Comparison of ENCODE assay signal across 8 cellular contexts in the genomic region with DNA sequence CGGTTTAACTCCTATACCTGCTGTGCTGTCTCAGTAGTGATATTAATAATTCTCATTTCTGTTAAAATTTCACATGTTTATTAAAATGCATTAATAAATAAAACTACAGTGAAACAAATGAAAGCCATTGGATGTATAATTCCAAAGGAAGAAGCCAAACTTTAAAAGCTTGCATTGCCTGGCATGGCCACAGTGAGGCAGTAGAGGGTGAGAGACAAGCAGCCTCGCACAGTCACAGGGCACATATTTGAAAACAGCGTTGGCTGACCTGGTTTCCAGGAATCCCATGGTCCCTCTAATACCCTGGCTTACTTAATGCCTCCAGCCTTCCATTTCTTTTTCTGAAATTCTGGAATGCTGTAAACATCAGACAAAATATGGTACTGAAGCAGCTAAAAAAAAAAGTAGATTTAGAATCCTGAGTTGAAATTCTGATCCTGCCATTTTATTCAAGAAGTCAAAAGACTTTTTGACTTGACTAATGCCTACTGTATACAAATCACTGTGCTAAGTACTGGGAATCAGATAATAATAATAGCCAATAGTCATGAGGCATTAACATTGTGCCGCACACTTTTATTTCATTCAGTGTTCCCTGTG. TPM values are rescaled to one million over a fixed set of nuclear protein-coding genes. Genes with fewer than 3 reads are reported as not detected.
DNase-seq lines count a peak whose midpoint lies in the region; ATAC-seq lines count a peak whose summit lies in the region.

No MANE protein-coding gene starts in this region.

- no peaks in the 10 kb centered on the region for H3K9me3 Mint-ChIP-seq in activated CD4-positive, alpha-beta T cell treated with anti-CD3 and anti-CD28 coated beads, Interleukin-2, amount 10 ng/mL, durations not matched to agents 7 days and 5 days
- H3K9me3 Mint-ChIP-seq in stimulated activated naive B cell treated with anti-CD40 and anti-IgM and Interleukin-4, amounts not matched to agents 10 μg/mL and 1 μg/mL and 100 μg/mL, for 72 hours: no peaks in the 10 kb centered on the region

- peaks cover 23% of the 10 kb centered on the region for H3K27me3 Mint-ChIP-seq in activated CD4-positive, alpha-beta T cell treated with anti-CD3 and anti-CD28 coated beads, Interleukin-2, amount 10 ng/mL, durations not matched to agents 7 days and 5 days
- H3K27me3 Mint-ChIP-seq in stimulated activated naive B cell treated with anti-CD40 and anti-IgM and Interleukin-4, amounts not matched to agents 10 μg/mL and 1 μg/mL and 100 μg/mL, for 72 hours: no peaks in the 10 kb centered on the region

- no peak overlapping the region for H3K4me3 Mint-ChIP-seq in activated CD4-positive, alpha-beta T cell treated with anti-CD3 and anti-CD28 coated beads, Interleukin-2, amount 10 ng/mL, durations not matched to agents 7 days and 5 days
- H3K4me3 Mint-ChIP-seq in stimulated activated naive B cell treated with anti-CD40 and anti-IgM and Interleukin-4, amounts not matched to agents 10 μg/mL and 1 μg/mL and 100 μg/mL, for 72 hours: no peak overlapping the region

- H3K27ac Mint-ChIP-seq in activated CD4-positive, alpha-beta T cell treated with anti-CD3 and anti-CD28 coated beads, Interleukin-2, amount 10 ng/mL, durations not matched to agents 7 days and 5 days: no peak overlapping the region
- no peak overlapping the region for H3K27ac Mint-ChIP-seq in stimulated activated naive B cell treated with anti-CD40 and anti-IgM and Interleukin-4, amounts not matched to agents 10 μg/mL and 1 μg/mL and 100 μg/mL, for 72 hours

- ATAC-seq in stimulated activated naive B cell treated with anti-CD40 and anti-IgM and Interleukin-4, amounts not matched to agents 10 μg/mL and 1 μg/mL and 100 μg/mL, for 72 hours (replicated peaks): peak; percentile 48 to 62
- ATAC-seq in HG03039 (IDR thresholded peaks at IDR 0.05; ENCODE audit: unreplicated experiment): no peak

- H3K4me1 Mint-ChIP-seq in activated CD4-positive, alpha-beta T cell treated with anti-CD3 and anti-CD28 coated beads, Interleukin-2, amount 10 ng/mL, durations not matched to agents 7 days and 5 days: peaks cover 2% of the 10 kb centered on the region
- H3K4me1 Mint-ChIP-seq in stimulated activated naive B cell treated with anti-CD40 and anti-IgM and Interleukin-4, amounts not matched to agents 10 μg/mL and 1 μg/mL and 100 μg/mL, for 72 hours: peaks cover 0 to 13% of the 10 kb centered on the region in 2 donors

- H3K36me3 Mint-ChIP-seq in activated CD4-positive, alpha-beta T cell treated with anti-CD3 and anti-CD28 coated beads, Interleukin-2, amount 10 ng/mL, durations not matched to agents 7 days and 5 days (ENCODE audit: low read depth): peaks cover 2% of the 10 kb centered on the region
- H3K36me3 Mint-ChIP-seq in stimulated activated naive B cell treated with anti-CD40 and anti-IgM and Interleukin-4, amounts not matched to agents 10 μg/mL and 1 μg/mL and 100 μg/mL, for 72 hours: peaks cover 0 to 8% of the 10 kb centered on the region in 2 donors

- CTCF ChIA-PET in activated CD4-positive, alpha-beta T cell treated with anti-CD3 and anti-CD28 coated beads, Interleukin-2, amount 10 ng/mL, durations not matched to agents 7 days and 5 days (lab: Charles Lee): interaction anchor here (0.8 to 15.9 kb wide), 17 partner anchors 9 to 527 kb away, joined by 3 to 238 read pairs (median 4); partner anchors contain the start of genes NPL and RGS16

- POLR2A ChIA-PET in activated CD4-positive, alpha-beta T cell treated with anti-CD3 and anti-CD28 coated beads, Interleukin-2, amount 10 ng/mL, durations not matched to agents 7 days and 5 days (lab: Charles Lee): no interaction called here

- peak; percentile 64 for DNase-seq in AG08395 (ENCODE audit: low spot score)
- peak; percentile 57 for DNase-seq in GM19238 (ENCODE audit: insufficient read length, low spot score)
- peak; percentile 19 for DNase-seq in NCI-H446 treated with DMSO at 0.1 percent for 48 hours (lab: John Stamatoyannopoulos, UW)
- DNase-seq in activated CD4-positive, alpha-beta T cell treated with anti-CD3 and anti-CD28 coated beads, Interleukin-2, amount 10 ng/mL, durations not matched to agents 7 days and 5 days: peak; percentile 70
- peak; percentile 75 for DNase-seq in dermis blood vessel endothelial cell
- peak; percentile 66 to 79 for DNase-seq in lung microvascular endothelial cell (ENCODE audit: low read depth in 2 of 2)
- peak; percentile 32 for DNase-seq in stimulated activated naive B cell treated with anti-CD40 and anti-IgM and Interleukin-4, amounts not matched to agents 10 μg/mL and 1 μg/mL and 100 μg/mL, for 72 hours

RNA-seq across cellular contexts. Expression of gene RNASEL, which starts 6.7 kb away (rescaled TPM):
- total RNA-seq in activated CD4-positive, alpha-beta T cell treated with anti-CD3 and anti-CD28 coated beads, Interleukin-2, amount 10 ng/mL, durations not matched to agents 7 days and 5 days: 1 to 10 TPM; 6.7 to 7.3 TPM
- 2.9 and 3.1 TPM in 2 replicates for total RNA-seq in dermis blood vessel endothelial cell
- 0.20 and 0.44 TPM in 2 replicates for total RNA-seq in lung microvascular endothelial cell

RNA-seq across cellular contexts. Expression of gene RGS16, which starts 8.4 kb away (rescaled TPM):
- 1 to 10 TPM; 1.9 to 2.0 TPM for total RNA-seq in activated CD4-positive, alpha-beta T cell treated with anti-CD3 and anti-CD28 coated beads, Interleukin-2, amount 10 ng/mL, durations not matched to agents 7 days and 5 days
- total RNA-seq in dermis blood vessel endothelial cell (1.2 and 2.0 TPM in 2 replicates), lung microvascular endothelial cell (0.65 and 1.4 TPM in 2 replicates)

Comparison
In these comparisons a context has a peak if more than half of its experiments do, and no peak if none do; other contexts are left out.
1. DNase-seq: peak in every context shown above with its lines; median percentile 75 in dermis blood vessel endothelial cell; 72 in lung microvascular endothelial cell; 70 in activated CD4-positive, alpha-beta T cell treated with anti-CD3 and anti-CD28 coated beads, Interleukin-2, amount 10 ng/mL, durations not matched to agents 7 days and 5 days; 64 in AG08395; 57 in GM19238; 32 in stimulated activated naive B cell treated with anti-CD40 and anti-IgM and Interleukin-4, amounts not matched to agents 10 μg/mL and 1 μg/mL and 100 μg/mL, for 72 hours; 19 in NCI-H446 treated with DMSO at 0.1 percent for 48 hours.